ENCODE assay signal across 15 cellular contexts in the genomic region with DNA sequence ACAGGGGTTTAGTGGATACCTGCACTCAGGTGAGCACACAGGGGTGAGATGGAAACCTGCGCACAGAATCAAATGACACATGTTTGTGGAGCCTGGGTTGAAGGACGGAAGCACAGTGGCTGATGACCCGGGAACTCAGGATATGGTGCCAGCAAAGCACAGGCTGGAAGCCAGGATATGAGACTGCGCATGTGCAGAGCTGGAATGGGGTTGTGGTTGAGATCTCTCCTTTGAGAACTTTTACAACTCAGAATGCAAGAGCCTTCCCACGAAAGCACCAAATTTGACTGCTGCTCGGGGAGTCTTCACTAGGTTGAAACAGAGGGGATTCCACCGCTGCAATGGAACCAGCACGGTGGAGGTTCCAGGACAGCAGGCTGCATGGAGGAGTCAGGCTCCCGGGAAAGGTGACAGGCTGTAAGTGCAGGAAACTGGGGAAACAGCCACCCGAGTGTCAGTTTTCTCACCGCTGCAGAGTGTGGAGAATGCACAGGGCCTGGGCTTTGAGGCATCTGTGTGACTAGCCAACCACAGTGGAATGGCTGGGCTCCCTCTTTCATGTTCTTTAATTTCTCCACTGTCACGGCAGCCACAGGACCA.
DNase-seq lines count a peak whose midpoint lies in the region; ATAC-seq, FAIRE-seq and TF ChIP-seq lines count a peak whose summit lies in the region.
"Had no signal": no experiment of that assay in that cellular context is flagged by ENCODE, and none has a peak within 500 bp of the region (broad histone marks: within the 10 kb centered on the region; RNA-seq: fewer than 3 reads in every experiment).

No MANE protein-coding gene starts in this region.

- no peak overlapping the region for H3K4me2 ChIP-seq in K562 (ENCODE audit: insufficient read depth, low read length)
- H3K4me2 ChIP-seq: KMS-11 had no signal

- FAIRE-seq in K562 (lab: Jason Lieb, UNC), result no peak

- intact Hi-C loops in K562 (cut with micrococcal nuclease), result no loop called here
- intact Hi-C loops in upper lobe of right lung (cut with DNase I), result no loop called here

- no peak overlapping the region for H2AFZ ChIP-seq in K562 (ENCODE audit: low read depth, low read length)

- H3K27me3 ChIP-seq in K562 (ENCODE audit: control insufficient read depth in 2 of 2, insufficient read depth in 2 of 2, low read length in 2 of 2), result peaks cover 0 to 13% of the 10 kb centered on the region in 2 experiments; a peak in 2 of 5 replicates
- peaks cover 11% of the 10 kb centered on the region for H3K27me3 ChIP-seq in upper lobe of right lung
- H3K27me3 ChIP-seq: BE2C, Peyer's patch had no signal

- in situ Hi-C loops in K562 (cut with MboI), result no loop called here

- ATAC-seq in K562 (no peak), upper lobe of right lung (no peak), GM18867 (IDR thresholded peaks at IDR 0.05; ENCODE audit: unreplicated experiment) (no peak)

- WGBS in K562 (ENCODE audit: insufficient coverage, low coverage, missing lambda C conversion rate), result 1% methylated on average over 11 of the region's 12 CpGs

- CTCF ChIA-PET in K562 (lab: Yijun Ruan, JAX; ENCODE audit: low intra/inter-chr PET ratio), result no interaction called here

- H3K4me1 ChIP-seq in K562 (replicated peaks in 1 of 2; ENCODE audit: control insufficient read depth in 2 of 2, insufficient read depth in 2 of 2, low read length in 2 of 2), result no peaks in the 10 kb centered on the region
- no peaks in the 10 kb centered on the region for H3K4me1 ChIP-seq in upper lobe of right lung
- H3K4me1 ChIP-seq: BE2C, Peyer's patch had no signal

- POLR2A ChIA-PET in K562 (lab: Yijun Ruan, JAX), result no interaction called here

- DNase-seq in LNCaP clone FGC (ENCODE audit: low read depth) (peak; percentile 8), K562 (ENCODE audit: extremely low read depth in 1 of 4, low spot score in 3 of 4) (no peak), mesenteric fat pad (ENCODE audit: low spot score) (peak; percentile 65), upper lobe of right lung (peak; percentile 21), NCI-H2029 treated with DMSO at 0.1 percent for 48 hours (lab: John Stamatoyannopoulos, UW) (no peak), HCEC 1CT (no peak)
- DNase-seq: BE2C, NCI-H1105, NCI-H146, NCI-H2029, NCI-H2171, NCI-H524 treated with DMSO at 0.1 percent for 48 hours had no signal

- no peak for TF ChIP-seq CTCF in LNCaP clone FGC (IDR thresholded peaks at IDR 0.05; ENCODE audit: control insufficient read depth, extremely low read depth, insufficient read depth)
- TF ChIP-seq CTCF in K562 (IDR thresholded peaks at IDR 0.05 in 2 of 3, conservative IDR thresholded peaks at IDR 0.05 in 1 of 3; ENCODE audit: insufficient read depth in 2 of 3, low read depth in 1 of 3, low read length in 3 of 3), result no peak
- no peak for TF ChIP-seq CTCF in upper lobe of right lung (IDR thresholded peaks at IDR 0.05)

- no peak overlapping the region for H3K9ac ChIP-seq in K562 (ENCODE audit: insufficient read depth in 1 of 2, low read depth in 2 of 2, low read length in 2 of 2)
- H3K9ac ChIP-seq: KMS-11 had no signal

- no peaks in the 10 kb centered on the region for H3K36me3 ChIP-seq in K562 (ENCODE audit: control insufficient read depth, insufficient read depth, low read length)
- H3K36me3 ChIP-seq in upper lobe of right lung, result no peaks in the 10 kb centered on the region
- H3K36me3 ChIP-seq: BE2C, Peyer's patch had no signal

- no peak overlapping the region for H3K27ac ChIP-seq in K562 (ENCODE audit: extremely low read depth, low read depth, low read length)
- no peak overlapping the region for H3K27ac ChIP-seq in upper lobe of right lung
- H3K27ac ChIP-seq: KMS-11, Peyer's patch had no signal

- H3K9me1 ChIP-seq in K562 (ENCODE audit: control insufficient read depth, insufficient read depth, low read length), result no peaks in the 10 kb centered on the region

- no peak for TF ChIP-seq RAD21 in K562 (CRISPR knock-in tag; conservative IDR thresholded peaks at IDR 0.05 in 1 of 2, IDR thresholded peaks at IDR 0.05 in 1 of 2)

- no peak for TF ChIP-seq EP300 in K562 (IDR thresholded peaks at IDR 0.05; ENCODE audit: low read length)

- no peak for TF ChIP-seq POLR2A in K562 (conservative IDR thresholded peaks at IDR 0.05)

- H3K9me3 ChIP-seq in K562 (replicated peaks; ENCODE audit: control insufficient read depth, insufficient read depth, low read depth, low read length) (no peaks in the 10 kb centered on the region), upper lobe of right lung (no peaks in the 10 kb centered on the region)
- H3K9me3 ChIP-seq: BE2C, Peyer's patch had no signal

- H3K79me2 ChIP-seq in K562 (ENCODE audit: control insufficient read depth, insufficient read depth, low read length), result no peaks in the 10 kb centered on the region

- H3K4me3 ChIP-seq in LNCaP clone FGC (ENCODE audit: low read depth, low read length), result no peak overlapping the region
- no peak overlapping the region for H3K4me3 ChIP-seq in K562
- H3K4me3 ChIP-seq in upper lobe of right lung, result no peak overlapping the region
- H3K4me3 ChIP-seq: Peyer's patch had no signal

- no peaks in the 10 kb centered on the region for H4K20me1 ChIP-seq in K562 (replicated peaks; ENCODE audit: control insufficient read depth, insufficient read depth, low read length)

- BruUV-seq in K562 (replicated peaks; lab: Mats Ljungman, UMichigan), result no TSS peak

TF ChIP-seq in K562, 482 proteins besides CTCF, POLR2A, EP300 and RAD21:
- peak; percentile 59 to 67 for TF ChIP-seq NRF1 (conservative IDR thresholded peaks at IDR 0.05 in 1 of 2, IDR thresholded peaks at IDR 0.05 in 1 of 2)
- TF ChIP-seq TAF7 (tag; IDR thresholded peaks at IDR 0.05), result no peak
- TF ChIP-seq PHF8 (IDR thresholded peaks at IDR 0.05; ENCODE audit: borderline replicate concordance, low read length), result no peak

Comparison
In these comparisons a context has a peak if more than half of its experiments do, and no peak if none do; other contexts are left out.
1. DNase-seq: peak in LNCaP clone FGC (single experiment), mesenteric fat pad (single experiment) and upper lobe of right lung (single experiment); none in K562 (0 of 4), NCI-H2029 treated with DMSO at 0.1 percent for 48 hours (single experiment) and HCEC 1CT (single experiment).